In the genomic region with DNA sequence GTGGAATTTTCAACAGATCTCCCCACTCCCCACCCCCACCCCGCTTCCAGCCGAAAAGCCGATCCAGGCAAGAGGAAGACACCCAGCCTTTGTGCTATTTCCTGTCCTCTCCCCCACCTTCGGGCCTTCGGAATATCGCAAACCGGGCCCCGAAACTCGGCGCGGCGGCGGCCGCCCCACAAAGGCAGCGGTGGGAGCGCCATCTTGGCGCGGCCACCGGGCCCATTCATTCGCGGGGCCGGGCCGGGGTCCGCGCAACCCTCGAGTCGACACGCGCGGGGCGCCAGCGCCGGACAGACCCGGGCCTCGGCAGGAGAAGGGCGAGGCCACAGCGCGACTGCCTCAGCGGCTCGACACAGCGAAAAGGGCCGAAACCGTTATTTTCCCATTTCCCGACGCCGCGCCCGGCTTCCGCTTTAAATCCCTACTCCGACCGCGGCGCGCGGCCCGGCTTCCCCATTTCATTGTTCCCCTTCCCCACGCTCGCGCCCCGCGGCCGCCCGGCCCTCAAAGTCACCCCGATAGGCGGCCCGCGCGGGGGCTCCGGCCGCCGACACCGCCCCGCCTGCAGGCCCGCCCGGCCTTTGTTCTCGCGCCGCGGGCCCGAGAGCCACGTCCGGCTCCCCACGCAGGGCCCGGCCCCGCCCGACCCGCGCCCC, we compare ENCODE assay signal across 1 cellular context.
TF ChIP-seq lines count a peak whose summit lies in the region.

No MANE protein-coding gene starts in this region.

TF ChIP-seq in HepG2, 621 proteins besides CTCF, POLR2A, EP300 and RAD21 (continued from another document and continues in another):
- TF ChIP-seq, protein P1, sequence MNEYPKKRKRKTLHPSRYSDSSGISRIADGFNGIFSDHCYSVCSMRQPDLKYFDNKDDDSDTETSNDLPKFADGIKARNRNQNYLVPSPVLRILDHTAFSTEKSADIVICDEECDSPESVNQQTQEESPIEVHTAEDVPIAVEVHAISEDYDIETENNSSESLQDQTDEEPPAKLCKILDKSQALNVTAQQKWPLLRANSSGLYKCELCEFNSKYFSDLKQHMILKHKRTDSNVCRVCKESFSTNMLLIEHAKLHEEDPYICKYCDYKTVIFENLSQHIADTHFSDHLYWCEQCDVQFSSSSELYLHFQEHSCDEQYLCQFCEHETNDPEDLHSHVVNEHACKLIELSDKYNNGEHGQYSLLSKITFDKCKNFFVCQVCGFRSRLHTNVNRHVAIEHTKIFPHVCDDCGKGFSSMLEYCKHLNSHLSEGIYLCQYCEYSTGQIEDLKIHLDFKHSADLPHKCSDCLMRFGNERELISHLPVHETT (CRISPR knock-in tag; conservative IDR thresholded peaks at IDR 0.05): no peak
- TF ChIP-seq, protein P2, sequence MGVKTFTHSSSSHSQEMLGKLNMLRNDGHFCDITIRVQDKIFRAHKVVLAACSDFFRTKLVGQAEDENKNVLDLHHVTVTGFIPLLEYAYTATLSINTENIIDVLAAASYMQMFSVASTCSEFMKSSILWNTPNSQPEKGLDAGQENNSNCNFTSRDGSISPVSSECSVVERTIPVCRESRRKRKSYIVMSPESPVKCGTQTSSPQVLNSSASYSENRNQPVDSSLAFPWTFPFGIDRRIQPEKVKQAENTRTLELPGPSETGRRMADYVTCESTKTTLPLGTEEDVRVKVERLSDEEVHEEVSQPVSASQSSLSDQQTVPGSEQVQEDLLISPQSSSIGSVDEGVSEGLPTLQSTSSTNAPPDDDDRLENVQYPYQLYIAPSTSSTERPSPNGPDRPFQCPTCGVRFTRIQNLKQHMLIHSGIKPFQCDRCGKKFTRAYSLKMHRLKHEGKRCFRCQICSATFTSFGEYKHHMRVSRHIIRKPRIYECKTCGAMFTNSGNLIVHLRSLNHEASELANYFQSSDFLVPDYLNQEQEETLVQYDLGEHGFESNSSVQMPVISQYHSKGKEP (CRISPR knock-in tag; IDR thresholded peaks at IDR 0.05): no peak
- TF ChIP-seq, protein P3, sequence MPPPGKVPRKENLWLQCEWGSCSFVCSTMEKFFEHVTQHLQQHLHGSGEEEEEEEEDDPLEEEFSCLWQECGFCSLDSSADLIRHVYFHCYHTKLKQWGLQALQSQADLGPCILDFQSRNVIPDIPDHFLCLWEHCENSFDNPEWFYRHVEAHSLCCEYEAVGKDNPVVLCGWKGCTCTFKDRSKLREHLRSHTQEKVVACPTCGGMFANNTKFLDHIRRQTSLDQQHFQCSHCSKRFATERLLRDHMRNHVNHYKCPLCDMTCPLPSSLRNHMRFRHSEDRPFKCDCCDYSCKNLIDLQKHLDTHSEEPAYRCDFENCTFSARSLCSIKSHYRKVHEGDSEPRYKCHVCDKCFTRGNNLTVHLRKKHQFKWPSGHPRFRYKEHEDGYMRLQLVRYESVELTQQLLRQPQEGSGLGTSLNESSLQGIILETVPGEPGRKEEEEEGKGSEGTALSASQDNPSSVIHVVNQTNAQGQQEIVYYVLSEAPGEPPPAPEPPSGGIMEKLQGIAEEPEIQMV (CRISPR knock-in tag; IDR thresholded peaks at IDR 0.05; ENCODE audit: low read depth): no peak
- TF ChIP-seq GATA4 (IDR thresholded peaks at IDR 0.05; ENCODE audit: borderline replicate concordance, low read depth) (no peak), HES4 (CRISPR knock-in tag; IDR thresholded peaks at IDR 0.05; ENCODE audit: borderline replicate concordance) (0 out of 2 replicates have a peak, but pooled peaks have one; percentile 18), KLF12 (CRISPR knock-in tag; IDR thresholded peaks at IDR 0.05; ENCODE audit: borderline replicate concordance) (no peak), ZFY (CRISPR knock-in tag; IDR thresholded peaks at IDR 0.05) (peak; percentile 56), TGIF2 (CRISPR knock-in tag; IDR thresholded peaks at IDR 0.05) (no peak), ZNF816 (CRISPR knock-in tag; IDR thresholded peaks at IDR 0.05; ENCODE audit: borderline replicate concordance) (no peak), ZNF30 (CRISPR knock-in tag; IDR thresholded peaks at IDR 0.05) (no peak), U2AF2 (IDR thresholded peaks at IDR 0.05; ENCODE audit: low read depth, low read length) (no peak), CHD4 (IDR thresholded peaks at IDR 0.05; ENCODE audit: borderline replicate concordance, low read length) (no peak), REXO4 (CRISPR knock-in tag; IDR thresholded peaks at IDR 0.05; ENCODE audit: borderline replicate concordance) (no peak), RAD51 (IDR thresholded peaks at IDR 0.05; ENCODE audit: borderline replicate concordance) (no peak), ZFP82 (CRISPR knock-in tag; IDR thresholded peaks at IDR 0.05; ENCODE audit: borderline replicate concordance) (no peak), ZBTB8A (CRISPR knock-in tag; IDR thresholded peaks at IDR 0.05; ENCODE audit: borderline replicate concordance, low read depth) (no peak), MXI1 (IDR thresholded peaks at IDR 0.05; ENCODE audit: borderline replicate concordance, low read depth, low read length) (0 out of 3 replicates have a peak, but pooled peaks have one; percentile 13), MED13 (CRISPR knock-in tag; IDR thresholded peaks at IDR 0.05) (no peak), ZEB1 (IDR thresholded peaks at IDR 0.05; ENCODE audit: insufficient replicate concordance, low read depth) (no peak), PHF8 (CRISPR knock-in tag; IDR thresholded peaks at IDR 0.05) (peak; percentile 54; the same call in 1 of the 2 replicates), CHD2 (IDR thresholded peaks at IDR 0.05; ENCODE audit: low read depth, low read length) (no peak), REL (CRISPR knock-in tag; conservative IDR thresholded peaks at IDR 0.05) (no peak), TEAD2 (CRISPR knock-in tag; IDR thresholded peaks at IDR 0.05) (no peak), WIZ (CRISPR knock-in tag; IDR thresholded peaks at IDR 0.05) (no peak), HMG20B (CRISPR knock-in tag; conservative IDR thresholded peaks at IDR 0.05) (no peak), STAG1 (CRISPR knock-in tag; IDR thresholded peaks at IDR 0.05) (no peak), ZNF264 (CRISPR knock-in tag; IDR thresholded peaks at IDR 0.05) (no peak), ARNTL (CRISPR knock-in tag; IDR thresholded peaks at IDR 0.05) (no peak), PTBP1 (IDR thresholded peaks at IDR 0.05; ENCODE audit: low read depth, low read length, poor library complexity, severe bottlenecking) (no peak), NRL (CRISPR knock-in tag; IDR thresholded peaks at IDR 0.05; ENCODE audit: borderline replicate concordance) (no peak), ZNF777 (CRISPR knock-in tag; IDR thresholded peaks at IDR 0.05) (peak; percentile 61), TMF1 (CRISPR knock-in tag; IDR thresholded peaks at IDR 0.05; ENCODE audit: low read depth) (0 out of 2 replicates have a peak, but pooled peaks have one; percentile 15), ZNF619 (CRISPR knock-in tag; IDR thresholded peaks at IDR 0.05) (no peak), KDM5A (IDR thresholded peaks at IDR 0.05; ENCODE audit: borderline replicate concordance, low read length) (peak; percentile 29; the same call in 1 of the 2 replicates), TBX3 (IDR thresholded peaks at IDR 0.05; ENCODE audit: borderline replicate concordance) (no peak), FOXK1 (CRISPR knock-in tag; IDR thresholded peaks at IDR 0.05; ENCODE audit: borderline replicate concordance, low read depth) (no peak), RARG (CRISPR knock-in tag; IDR thresholded peaks at IDR 0.05; ENCODE audit: low read depth) (no peak)
- TF ChIP-seq, protein P4, sequence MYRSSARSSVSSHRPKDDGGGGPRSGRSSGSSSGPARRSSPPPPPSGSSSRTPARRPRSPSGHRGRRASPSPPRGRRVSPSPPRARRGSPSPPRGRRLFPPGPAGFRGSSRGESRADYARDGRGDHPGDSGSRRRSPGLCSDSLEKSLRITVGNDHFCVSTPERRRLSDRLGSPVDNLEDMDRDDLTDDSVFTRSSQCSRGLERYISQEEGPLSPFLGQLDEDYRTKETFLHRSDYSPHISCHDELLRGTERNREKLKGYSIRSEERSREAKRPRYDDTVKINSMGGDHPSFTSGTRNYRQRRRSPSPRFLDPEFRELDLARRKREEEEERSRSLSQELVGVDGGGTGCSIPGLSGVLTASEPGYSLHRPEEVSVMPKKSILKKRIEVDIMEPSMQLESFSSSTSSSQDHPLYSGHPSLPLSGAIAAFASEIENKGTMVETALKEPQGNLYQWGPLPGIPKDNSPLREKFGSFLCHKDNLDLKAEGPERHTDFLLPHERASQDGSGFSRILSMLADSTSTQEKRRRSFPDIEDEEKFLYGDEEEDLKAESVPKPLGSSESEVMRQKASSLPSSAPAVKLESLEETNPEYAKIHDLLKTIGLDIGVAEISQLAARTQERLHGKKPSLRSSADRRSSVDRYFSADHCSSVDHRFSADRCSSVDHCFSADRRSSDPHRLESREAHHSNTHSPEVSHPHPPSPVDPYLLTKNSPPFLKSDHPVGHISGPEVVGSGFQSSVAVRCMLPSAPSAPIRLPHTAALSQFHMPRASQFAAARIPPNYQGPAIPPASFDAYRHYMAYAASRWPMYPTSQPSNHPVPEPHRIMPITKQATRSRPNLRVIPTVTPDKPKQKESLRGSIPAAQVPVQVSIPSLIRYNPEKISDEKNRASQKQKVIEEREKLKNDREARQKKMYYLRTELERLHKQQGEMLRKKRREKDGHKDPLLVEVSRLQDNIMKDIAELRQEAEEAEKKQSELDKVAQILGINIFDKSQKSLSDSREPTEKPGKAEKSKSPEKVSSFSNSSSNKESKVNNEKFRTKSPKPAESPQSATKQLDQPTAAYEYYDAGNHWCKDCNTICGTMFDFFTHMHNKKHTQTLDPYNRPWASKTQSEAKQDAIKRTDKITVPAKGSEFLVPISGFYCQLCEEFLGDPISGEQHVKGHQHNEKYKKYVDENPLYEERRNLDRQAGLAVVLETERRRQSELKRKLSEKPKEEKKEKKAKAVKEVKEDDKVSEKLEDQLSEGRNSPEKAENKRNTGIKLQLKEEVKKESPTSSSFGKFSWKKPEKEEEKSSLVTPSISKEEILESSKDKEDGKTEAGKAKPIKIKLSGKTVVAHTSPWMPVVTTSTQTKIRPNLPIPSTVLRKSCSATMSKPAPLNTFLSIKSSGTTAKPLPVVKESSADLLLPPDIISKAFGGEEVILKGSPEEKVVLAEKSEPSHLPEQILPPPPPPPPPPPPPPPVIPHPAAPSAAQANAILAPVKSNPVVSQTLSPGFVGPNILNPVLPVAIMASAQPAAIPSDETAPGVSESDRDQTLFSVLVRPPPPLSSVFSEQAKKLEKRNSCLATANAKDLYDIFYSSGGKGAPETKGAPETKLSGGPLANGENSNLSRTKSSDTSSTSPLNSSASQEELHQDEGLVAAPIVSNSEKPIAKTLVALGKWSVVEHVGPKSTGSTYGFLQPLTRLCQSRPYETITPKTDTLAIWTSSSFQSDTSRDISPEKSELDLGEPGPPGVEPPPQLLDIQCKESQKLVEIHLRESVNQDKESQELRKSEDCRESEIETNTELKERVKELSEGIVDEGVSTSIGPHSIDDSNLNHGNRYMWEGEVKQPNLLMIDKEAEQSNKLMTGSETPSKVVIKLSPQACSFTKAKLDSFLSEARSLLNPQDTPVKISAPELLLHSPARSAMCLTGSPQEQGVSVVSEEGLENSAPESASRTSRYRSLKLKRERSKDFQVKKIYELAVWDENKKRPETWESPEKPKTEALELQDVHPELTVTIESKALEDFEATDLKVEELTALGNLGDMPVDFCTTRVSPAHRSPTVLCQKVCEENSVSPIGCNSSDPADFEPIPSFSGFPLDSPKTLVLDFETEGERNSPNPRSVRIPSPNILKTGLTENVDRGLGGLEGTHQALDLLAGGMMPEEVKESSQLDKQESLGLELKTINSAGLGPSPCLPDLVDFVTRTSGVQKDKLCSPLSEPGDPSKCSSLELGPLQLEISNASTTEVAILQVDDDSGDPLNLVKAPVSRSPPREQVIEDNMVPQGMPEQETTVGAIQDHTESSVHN (CRISPR knock-in tag; IDR thresholded peaks at IDR 0.05): no peak
- TF ChIP-seq, protein P5, sequence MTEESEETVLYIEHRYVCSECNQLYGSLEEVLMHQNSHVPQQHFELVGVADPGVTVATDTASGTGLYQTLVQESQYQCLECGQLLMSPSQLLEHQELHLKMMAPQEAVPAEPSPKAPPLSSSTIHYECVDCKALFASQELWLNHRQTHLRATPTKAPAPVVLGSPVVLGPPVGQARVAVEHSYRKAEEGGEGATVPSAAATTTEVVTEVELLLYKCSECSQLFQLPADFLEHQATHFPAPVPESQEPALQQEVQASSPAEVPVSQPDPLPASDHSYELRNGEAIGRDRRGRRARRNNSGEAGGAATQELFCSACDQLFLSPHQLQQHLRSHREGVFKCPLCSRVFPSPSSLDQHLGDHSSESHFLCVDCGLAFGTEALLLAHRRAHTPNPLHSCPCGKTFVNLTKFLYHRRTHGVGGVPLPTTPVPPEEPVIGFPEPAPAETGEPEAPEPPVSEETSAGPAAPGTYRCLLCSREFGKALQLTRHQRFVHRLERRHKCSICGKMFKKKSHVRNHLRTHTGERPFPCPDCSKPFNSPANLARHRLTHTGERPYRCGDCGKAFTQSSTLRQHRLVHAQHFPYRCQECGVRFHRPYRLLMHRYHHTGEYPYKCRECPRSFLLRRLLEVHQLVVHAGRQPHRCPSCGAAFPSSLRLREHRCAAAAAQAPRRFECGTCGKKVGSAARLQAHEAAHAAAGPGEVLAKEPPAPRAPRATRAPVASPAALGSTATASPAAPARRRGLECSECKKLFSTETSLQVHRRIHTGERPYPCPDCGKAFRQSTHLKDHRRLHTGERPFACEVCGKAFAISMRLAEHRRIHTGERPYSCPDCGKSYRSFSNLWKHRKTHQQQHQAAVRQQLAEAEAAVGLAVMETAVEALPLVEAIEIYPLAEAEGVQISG (CRISPR knock-in tag; IDR thresholded peaks at IDR 0.05): peak; percentile 52
- TF ChIP-seq, protein P6, sequence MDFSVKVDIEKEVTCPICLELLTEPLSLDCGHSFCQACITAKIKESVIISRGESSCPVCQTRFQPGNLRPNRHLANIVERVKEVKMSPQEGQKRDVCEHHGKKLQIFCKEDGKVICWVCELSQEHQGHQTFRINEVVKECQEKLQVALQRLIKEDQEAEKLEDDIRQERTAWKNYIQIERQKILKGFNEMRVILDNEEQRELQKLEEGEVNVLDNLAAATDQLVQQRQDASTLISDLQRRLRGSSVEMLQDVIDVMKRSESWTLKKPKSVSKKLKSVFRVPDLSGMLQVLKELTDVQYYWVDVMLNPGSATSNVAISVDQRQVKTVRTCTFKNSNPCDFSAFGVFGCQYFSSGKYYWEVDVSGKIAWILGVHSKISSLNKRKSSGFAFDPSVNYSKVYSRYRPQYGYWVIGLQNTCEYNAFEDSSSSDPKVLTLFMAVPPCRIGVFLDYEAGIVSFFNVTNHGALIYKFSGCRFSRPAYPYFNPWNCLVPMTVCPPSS (IDR thresholded peaks at IDR 0.05): no peak
- TF ChIP-seq, protein P7, sequence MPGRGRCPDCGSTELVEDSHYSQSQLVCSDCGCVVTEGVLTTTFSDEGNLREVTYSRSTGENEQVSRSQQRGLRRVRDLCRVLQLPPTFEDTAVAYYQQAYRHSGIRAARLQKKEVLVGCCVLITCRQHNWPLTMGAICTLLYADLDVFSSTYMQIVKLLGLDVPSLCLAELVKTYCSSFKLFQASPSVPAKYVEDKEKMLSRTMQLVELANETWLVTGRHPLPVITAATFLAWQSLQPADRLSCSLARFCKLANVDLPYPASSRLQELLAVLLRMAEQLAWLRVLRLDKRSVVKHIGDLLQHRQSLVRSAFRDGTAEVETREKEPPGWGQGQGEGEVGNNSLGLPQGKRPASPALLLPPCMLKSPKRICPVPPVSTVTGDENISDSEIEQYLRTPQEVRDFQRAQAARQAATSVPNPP (CRISPR knock-in tag; IDR thresholded peaks at IDR 0.05): no peak
- TF ChIP-seq, protein P8, sequence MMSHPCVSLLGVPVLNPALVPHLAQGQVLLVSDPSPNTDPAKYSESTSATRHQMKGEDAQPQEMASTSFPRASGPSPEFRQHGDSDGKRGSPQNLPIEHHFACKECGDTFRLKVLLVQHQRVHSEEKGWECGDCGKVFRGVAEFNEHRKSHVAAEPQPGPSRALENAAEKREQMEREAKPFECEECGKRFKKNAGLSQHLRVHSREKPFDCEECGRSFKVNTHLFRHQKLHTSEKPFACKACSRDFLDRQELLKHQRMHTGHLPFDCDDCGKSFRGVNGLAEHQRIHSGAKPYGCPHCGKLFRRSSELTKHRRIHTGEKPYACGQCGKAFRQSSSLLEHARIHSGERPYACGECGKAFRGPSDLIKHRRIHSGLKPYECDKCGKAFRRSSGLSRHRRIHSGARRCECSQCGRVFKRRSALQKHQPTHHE (CRISPR knock-in tag; IDR thresholded peaks at IDR 0.05; ENCODE audit: borderline replicate concordance): no peak
